31 cellular contexts compared by ENCODE assay signal in genomic region chr2:174094542-174094941, GRCh38.
"Had no signal": no experiment of that assay in that cellular context is flagged by ENCODE, and none has a peak within 500 bp of the region (broad histone marks: within the 10 kb centered on the region; RNA-seq: fewer than 3 reads in every experiment).

No MANE protein-coding gene starts in this region.

- H3K4me3 Mint-ChIP-seq: activated CD4-positive, alpha-beta memory T cell treated with anti-CD3 and anti-CD28 coated beads, Interleukin-2, amount 10 ng/mL, durations not matched to agents 7 days and 5 days; activated CD4-positive, alpha-beta T cell treated with anti-CD3 and anti-CD28 coated beads, Interleukin-2, amount 10 ng/mL, durations not matched to agents 7 days and 5 days; activated naive CD4-positive, alpha-beta T cell treated with anti-CD3 and anti-CD28 coated beads, Interleukin-2, amount 10 ng/mL, durations not matched to agents 7 days and 5 days; activated naive CD8-positive, alpha-beta T cell treated with anti-CD3 and anti-CD28 coated beads, Interleukin-2, amount 10 ng/mL, durations not matched to agents 7 days and 5 days; activated T-cell treated with anti-CD3 and anti-CD28 coated beads, Interleukin-2, amount 50 U/mL, for 24 hours; activated T-cell treated with anti-CD3 and anti-CD28 coated beads, Interleukin-2, amount 50 U/mL, for 72 hours; brain; WTC11 had no signal

- H3K4me1 ChIP-seq: ascending aorta, breast epithelium, colonic mucosa, esophagus squamous epithelium, gastroesophageal sphincter had no signal

- ATAC-seq: activated naive CD4-positive, alpha-beta T cell treated with anti-CD3 and anti-CD28 coated beads, Interleukin-2, amount 50 U/mL, for 72 hours; activated T-cell treated with anti-CD3 and anti-CD28 coated beads, Interleukin-2, amount 50 U/mL, for 72 hours; gastroesophageal sphincter; WTC11 had no signal

- H3K36me3 ChIP-seq: ascending aorta, breast epithelium, cardiac muscle cell, colonic mucosa, gastroesophageal sphincter had no signal

- H3K4me3 ChIP-seq: ascending aorta, breast epithelium, cardiac muscle cell, colonic mucosa, esophagus squamous epithelium, gastroesophageal sphincter had no signal

- H3K27ac Mint-ChIP-seq: activated CD4-positive, alpha-beta memory T cell treated with anti-CD3 and anti-CD28 coated beads, Interleukin-2, amount 10 ng/mL, durations not matched to agents 7 days and 5 days; activated CD4-positive, alpha-beta T cell treated with anti-CD3 and anti-CD28 coated beads, Interleukin-2, amount 10 ng/mL, durations not matched to agents 7 days and 5 days; activated naive CD4-positive, alpha-beta T cell treated with anti-CD3 and anti-CD28 coated beads, Interleukin-2, amount 10 ng/mL, durations not matched to agents 7 days and 5 days; activated naive CD4-positive, alpha-beta T cell treated with anti-CD3 and anti-CD28 coated beads, Interleukin-2, amount 50 U/mL, for 72 hours; activated naive CD8-positive, alpha-beta T cell treated with anti-CD3 and anti-CD28 coated beads, Interleukin-2, amount 10 ng/mL, durations not matched to agents 7 days and 5 days; activated T-cell treated with anti-CD3 and anti-CD28 coated beads, Interleukin-2, amount 50 U/mL, for 24 hours; activated T-cell treated with anti-CD3 and anti-CD28 coated beads, Interleukin-2, amount 50 U/mL, for 72 hours; brain; WTC11 had no signal

- FAIRE-seq: endometrium, endothelial cell of umbilical vein, TTC549 had no signal

- DNase-seq: activated CD4-positive, alpha-beta memory T cell treated with anti-CD3 and anti-CD28 coated beads, Interleukin-2, amount 10 ng/mL, durations not matched to agents 7 days and 5 days; activated CD4-positive, alpha-beta T cell treated with anti-CD3 and anti-CD28 coated beads for 1 hour; activated CD4-positive, alpha-beta T cell treated with anti-CD3 and anti-CD28 coated beads for 4 hours; activated CD4-positive, alpha-beta T cell treated with anti-CD3 and anti-CD28 coated beads, Interleukin-2, amount 10 ng/mL, durations not matched to agents 7 days and 5 days; activated CD4-positive, alpha-beta T cell treated with anti-CD3 and anti-CD28 coated beads, Interleukin-2, amount 50 U/mL, for 4 hours; activated CD8-positive, alpha-beta memory T cell treated with anti-CD3 and anti-CD28 coated beads, Interleukin-2, amount 50 U/mL, for 48 hours; activated gamma-delta T cell; activated naive CD4-positive, alpha-beta T cell; activated naive CD4-positive, alpha-beta T cell treated with anti-CD3 and anti-CD28 coated beads, Interleukin-2, amount 10 ng/mL, durations not matched to agents 7 days and 5 days; activated naive CD8-positive, alpha-beta T cell treated with anti-CD3 and anti-CD28 coated beads, Interleukin-2, amount 10 ng/mL, durations not matched to agents 7 days and 5 days; activated T-cell treated with anti-CD3 and anti-CD28 coated beads for 4 hours; activated T-cell treated with anti-CD3 and anti-CD28 coated beads, Interleukin-2, amount 50 U/mL, for 24 hours; activated T-cell treated with anti-CD3 and anti-CD28 coated beads, Interleukin-2, amount 50 U/mL, for 72 hours; central memory CD4-positive, alpha-beta T cell; cerebellar nuclear complex; colonic mucosa; effector CD8-positive, alpha-beta T cell; esophagus squamous epithelium; foreskin melanocyte had no signal

- H3K27me3 Mint-ChIP-seq: activated CD4-positive, alpha-beta memory T cell treated with anti-CD3 and anti-CD28 coated beads, Interleukin-2, amount 10 ng/mL, durations not matched to agents 7 days and 5 days; activated CD4-positive, alpha-beta T cell treated with anti-CD3 and anti-CD28 coated beads, Interleukin-2, amount 10 ng/mL, durations not matched to agents 7 days and 5 days; activated naive CD4-positive, alpha-beta T cell treated with anti-CD3 and anti-CD28 coated beads, Interleukin-2, amount 10 ng/mL, durations not matched to agents 7 days and 5 days; activated naive CD8-positive, alpha-beta T cell treated with anti-CD3 and anti-CD28 coated beads, Interleukin-2, amount 10 ng/mL, durations not matched to agents 7 days and 5 days; activated T-cell treated with anti-CD3 and anti-CD28 coated beads, Interleukin-2, amount 50 U/mL, for 24 hours; brain had no signal

- H3K9me3 ChIP-seq: ascending aorta, breast epithelium, colonic mucosa, esophagus squamous epithelium, gastroesophageal sphincter had no signal

- H3K36me3 Mint-ChIP-seq: WTC11 had no signal

- H3K4me1 Mint-ChIP-seq: activated naive CD4-positive, alpha-beta T cell treated with anti-CD3 and anti-CD28 coated beads, Interleukin-2, amount 10 ng/mL, durations not matched to agents 7 days and 5 days; activated naive CD8-positive, alpha-beta T cell treated with anti-CD3 and anti-CD28 coated beads, Interleukin-2, amount 10 ng/mL, durations not matched to agents 7 days and 5 days; brain; WTC11 had no signal

- H3K27ac ChIP-seq: ascending aorta, breast epithelium, cardiac muscle cell, colonic mucosa, epithelial cell of prostate, esophagus squamous epithelium, gastroesophageal sphincter, VCaP had no signal

- H3K9me3 Mint-ChIP-seq: activated CD4-positive, alpha-beta memory T cell treated with anti-CD3 and anti-CD28 coated beads, Interleukin-2, amount 10 ng/mL, durations not matched to agents 7 days and 5 days; activated CD4-positive, alpha-beta T cell treated with anti-CD3 and anti-CD28 coated beads, Interleukin-2, amount 10 ng/mL, durations not matched to agents 7 days and 5 days; activated naive CD4-positive, alpha-beta T cell treated with anti-CD3 and anti-CD28 coated beads, Interleukin-2, amount 10 ng/mL, durations not matched to agents 7 days and 5 days; activated naive CD4-positive, alpha-beta T cell treated with anti-CD3 and anti-CD28 coated beads, Interleukin-2, amount 50 U/mL, for 72 hours; activated naive CD8-positive, alpha-beta T cell treated with anti-CD3 and anti-CD28 coated beads, Interleukin-2, amount 10 ng/mL, durations not matched to agents 7 days and 5 days; activated T-cell treated with anti-CD3 and anti-CD28 coated beads, Interleukin-2, amount 50 U/mL, for 24 hours; activated T-cell treated with anti-CD3 and anti-CD28 coated beads, Interleukin-2, amount 50 U/mL, for 72 hours; brain; WTC11 had no signal

- H3K27me3 ChIP-seq: ascending aorta, breast epithelium, cardiac muscle cell, colonic mucosa, esophagus squamous epithelium, gastroesophageal sphincter had no signal
